In genomic region chr13:102399791-102400618, GRCh38 we compare ENCODE assay signal across 8 cellular contexts. TPM values are rescaled to one million over a fixed set of nuclear protein-coding genes. Genes with fewer than 3 reads are reported as not detected.
DNase-seq lines count a peak whose midpoint lies in the region; ATAC-seq and TF ChIP-seq lines count a peak whose summit lies in the region.

No MANE protein-coding gene starts in this region.

- H3K23ac ChIP-seq in mesendoderm (ENCODE audit: low read length): no peak overlapping the region

- no CpG with 5 or more reads among the region's 56 CpGs for WGBS in mesendoderm (ENCODE audit: extremely low coverage, insufficient coverage, low lambda C conversion rate)
- WGBS in tibial nerve, 2 donors: 1 to 2% methylated on average over 37 to 51 of the region's 56 CpGs

- H3K9me3 ChIP-seq in tibial nerve: no peaks in the 10 kb centered on the region

- H2BK120ac ChIP-seq in mesendoderm (ENCODE audit: low read depth, low read length): no peak overlapping the region

- TF ChIP-seq POLR2A in tibial nerve (IDR thresholded peaks at IDR 0.05): no peak

- H3K18ac ChIP-seq in mesendoderm (ENCODE audit: low read length): no peak overlapping the region

- H3K27ac ChIP-seq in mesendoderm (ENCODE audit: low read depth, low read length) (no peak overlapping the region), tibial nerve (peak overlapping the region in 3 of 4 donors; percentile 18 to 38 (median 29))

- H3K27me3 Mint-ChIP-seq in T-helper 1 cell treated with Interleukin-12 subunit alpha and Interleukin-12 subunit beta and Interleukin-4 antibody, amounts not matched to agents 30 μg/mL and 1 μg/mL, for 36 hours (ENCODE audit: low read depth): peaks cover 61% of the 10 kb centered on the region

- peak overlapping the region; percentile 68 for H3K4me3 Mint-ChIP-seq in T-helper 1 cell treated with Interleukin-12 subunit alpha and Interleukin-12 subunit beta and Interleukin-4 antibody, amounts not matched to agents 30 μg/mL and 1 μg/mL, for 36 hours

- TF ChIP-seq CTCF in GM06990 (IDR thresholded peaks at IDR 0.05; ENCODE audit: insufficient read depth, low read length, poor library complexity, severe bottlenecking) (peak; percentile 28), tibial nerve (IDR thresholded peaks at IDR 0.05) (peak in 1 of 5 experiments; percentile 7)

- H4K5ac ChIP-seq in mesendoderm (ENCODE audit: low read length): no peak overlapping the region

- H3K9ac ChIP-seq in mesendoderm (ENCODE audit: low read length): peak overlapping the region; percentile 57

- no peaks in the 10 kb centered on the region for H3K79me2 ChIP-seq in mesendoderm (ENCODE audit: control insufficient read depth, insufficient read depth, low read length)

- H3K4ac ChIP-seq in mesendoderm (ENCODE audit: low read depth, low read length): no peak overlapping the region

- peak overlapping the region; percentile 76 for H3K56ac ChIP-seq in mesendoderm (ENCODE audit: low read length)

- H3K9me3 Mint-ChIP-seq in T-helper 1 cell treated with Interleukin-12 subunit alpha and Interleukin-12 subunit beta and Interleukin-4 antibody, amounts not matched to agents 30 μg/mL and 1 μg/mL, for 36 hours: no peaks in the 10 kb centered on the region

- H2BK15ac ChIP-seq in mesendoderm (replicated peaks; ENCODE audit: low read depth): no peak overlapping the region

- H4K8ac ChIP-seq in mesendoderm (ENCODE audit: low read depth, low read length): no peak overlapping the region

- no peak overlapping the region for H2AK5ac ChIP-seq in mesendoderm (ENCODE audit: low read length)

- peaks cover 25% of the 10 kb centered on the region for H3K4me1 Mint-ChIP-seq in T-helper 1 cell treated with Interleukin-12 subunit alpha and Interleukin-12 subunit beta and Interleukin-4 antibody, amounts not matched to agents 30 μg/mL and 1 μg/mL, for 36 hours (ENCODE audit: low read depth)

- DNase-seq in GM06990 (ENCODE audit: extremely low read depth, insufficient read length) (peak; percentile 20), ecto neural progenitor cell (ENCODE audit: low spot score) (peak; percentile 60), mesendoderm (peak; percentile 32), tibial nerve (ENCODE audit: low spot score in 2 of 2) (no peak), NK-92 (lab: John Stamatoyannopoulos, UW; ENCODE audit: unreplicated experiment) (no peak)

- H3K27ac Mint-ChIP-seq in T-helper 1 cell treated with Interleukin-12 subunit alpha and Interleukin-12 subunit beta and Interleukin-4 antibody, amounts not matched to agents 30 μg/mL and 1 μg/mL, for 36 hours: no peak overlapping the region

- H3K36me3 ChIP-seq in GM06990 (ENCODE audit: control insufficient read depth, insufficient read depth, low read length): no peaks in the 10 kb centered on the region
- no peaks in the 10 kb centered on the region for H3K36me3 ChIP-seq in mesendoderm (ENCODE audit: control insufficient read depth, insufficient read depth, low read length)
- no peaks in the 10 kb centered on the region for H3K36me3 ChIP-seq in tibial nerve

- ATAC-seq in HG02678 (IDR thresholded peaks at IDR 0.05; ENCODE audit: unreplicated experiment): peak; percentile 48
- no peak for ATAC-seq in HG03520 (IDR thresholded peaks at IDR 0.05; ENCODE audit: unreplicated experiment)

- peaks cover 5% of the 10 kb centered on the region for H3K4me1 ChIP-seq in mesendoderm (ENCODE audit: control insufficient read depth, low read depth, low read length)
- peaks cover 0 to 40% (median 11%) of the 10 kb centered on the region in 4 donors for H3K4me1 ChIP-seq in tibial nerve

- H2BK5ac ChIP-seq in mesendoderm (ENCODE audit: low read length): no peak overlapping the region

- H3K36me3 Mint-ChIP-seq in T-helper 1 cell treated with Interleukin-12 subunit alpha and Interleukin-12 subunit beta and Interleukin-4 antibody, amounts not matched to agents 30 μg/mL and 1 μg/mL, for 36 hours (ENCODE audit: low read depth): no peaks in the 10 kb centered on the region

- H3K79me1 ChIP-seq in mesendoderm (ENCODE audit: low read length): no peaks in the 10 kb centered on the region

- H3K27me3 ChIP-seq in GM06990 (replicated peaks; ENCODE audit: control insufficient read depth, insufficient read depth, low read length): no peaks in the 10 kb centered on the region; the same call in none of the 2 replicates
- H3K27me3 ChIP-seq in mesendoderm (ENCODE audit: insufficient read depth, low read length, poor library complexity): peaks cover 3% of the 10 kb centered on the region
- H3K27me3 ChIP-seq in tibial nerve: peaks cover 0 to 10% of the 10 kb centered on the region in 2 donors

- peak overlapping the region; percentile 79 for H3K4me2 ChIP-seq in mesendoderm (ENCODE audit: low read length)

- H3K4me3 ChIP-seq in GM06990 (replicated peaks; ENCODE audit: low read depth, low read length): peak overlapping the region; percentile 46
- H3K4me3 ChIP-seq in mesendoderm (ENCODE audit: low read length): peak overlapping the region; percentile 33
- peak overlapping the region; percentile 35 to 62 (median 49) for H3K4me3 ChIP-seq in tibial nerve

- TF ChIP-seq EP300 in tibial nerve (IDR thresholded peaks at IDR 0.05): no peak

RNA-seq across cellular contexts. Expression of gene FGF14, which starts 1.8 kb away (rescaled TPM):
- 0.20 TPM for polyA plus RNA-seq in mesendoderm (2013, experiment 1 of 2)
- 0.22 TPM for polyA plus RNA-seq in mesendoderm (2013, experiment 2 of 2)
- total RNA-seq in tibial nerve: 1 to 10 TPM in 1 of 4 donors, under 1 TPM in 2, not detected in 1; 0.20 to 2.1 (median 0.21) TPM

Comparison
In these comparisons a context has a peak if more than half of its experiments do, and no peak if none do; other contexts are left out.
1. DNase-seq: peak in GM06990 (single experiment), ecto neural progenitor cell (single experiment) and mesendoderm (single experiment); none in tibial nerve (0 of 2) and NK-92 (single experiment).
2. Peak in every context shown above with its lines, with median percentiles within 50 percentile points of each other: H3K4me3 ChIP-seq.